26 cellular contexts compared by ENCODE assay signal in genomic region chr4:7705062-7705461, GRCh38.
DNase-seq lines count a peak whose midpoint lies in the region; ATAC-seq and TF ChIP-seq lines count a peak whose summit lies in the region.
"Had no signal": no experiment of that assay in that cellular context is flagged by ENCODE, and none has a peak within 500 bp of the region (broad histone marks: within the 10 kb centered on the region; RNA-seq: fewer than 3 reads in every experiment).

No MANE protein-coding gene starts in this region.

- no peak overlapping the region for H3K4me2 ChIP-seq in mesendoderm (ENCODE audit: low read length)
- H3K4me2 ChIP-seq in hepatocyte: no peak overlapping the region

- H2AK5ac ChIP-seq in mesendoderm (ENCODE audit: low read length): no peak overlapping the region

- CTCF ChIA-PET in activated CD4-positive, alpha-beta T cell treated with anti-CD3 and anti-CD28 coated beads for 36 hours (lab: Charles Lee): no interaction called here

- no peak overlapping the region for H3K4me3 Mint-ChIP-seq in activated CD4-positive, alpha-beta T cell treated with anti-CD3 and anti-CD28 coated beads for 36 hours
- H3K4me3 Mint-ChIP-seq: activated B cell treated with CpG ODN at 0.5 μM for 24 hours; activated naive CD4-positive, alpha-beta T cell treated with anti-CD3 and anti-CD28 coated beads, Interleukin-2, amount 50 U/mL, for 24 hours; activated T-cell treated with anti-CD3 and anti-CD28 coated beads, Interleukin-2, amount 50 U/mL, for 72 hours; CD4-positive, alpha-beta T cell; stimulated activated effector memory CD8-positive, alpha-beta T cell treated with anti-CD3 and anti-CD28 coated beads, Interleukin-12 subunit alpha, Interleukin-12 subunit beta, amount 100 ng/mL, for 72 hours; T-helper 2 cell treated with Interferon-gamma antibody and Interleukin-4, amounts not matched to agents 5 μg/mL and 100 μg/mL, for 36 hours had no signal

- H3K36me3 Mint-ChIP-seq in activated CD4-positive, alpha-beta T cell treated with anti-CD3 and anti-CD28 coated beads for 36 hours (ENCODE audit: low read depth): no peaks in the 10 kb centered on the region
- H3K36me3 Mint-ChIP-seq: activated naive CD4-positive, alpha-beta T cell treated with anti-CD3 and anti-CD28 coated beads, Interleukin-2, amount 50 U/mL, for 24 hours; stimulated activated effector memory CD8-positive, alpha-beta T cell treated with anti-CD3 and anti-CD28 coated beads, Interleukin-12 subunit alpha, Interleukin-12 subunit beta, amount 100 ng/mL, for 72 hours had no signal

- H3K27me3 ChIP-seq in mesendoderm (ENCODE audit: insufficient read depth, low read length, poor library complexity) (no peaks in the 10 kb centered on the region), hepatocyte (no peaks in the 10 kb centered on the region), stomach (peaks cover 0 to 20% (median 3%) of the 10 kb centered on the region in 3 donors)
- H3K27me3 ChIP-seq: colonic mucosa, neutrophil had no signal

- TF ChIP-seq POLR2A in NB4 (IDR thresholded peaks at IDR 0.05; ENCODE audit: extremely low read depth, insufficient read length) (no peak), stomach (IDR thresholded peaks at IDR 0.05) (no peak)

- TF ChIP-seq CTCF in NB4 (IDR thresholded peaks at IDR 0.05; ENCODE audit: low read depth, low read length): peak; percentile 7
- no peak for TF ChIP-seq CTCF in fibroblast of the aortic adventitia (IDR thresholded peaks at IDR 0.05; ENCODE audit: insufficient read depth, low read length)
- TF ChIP-seq CTCF in hepatocyte (IDR thresholded peaks at IDR 0.05; ENCODE audit: poor library complexity): no peak
- TF ChIP-seq CTCF in stomach (IDR thresholded peaks at IDR 0.05): no peak

- no peak overlapping the region for H3K4ac ChIP-seq in mesendoderm (ENCODE audit: low read depth, low read length)

- no peak overlapping the region for H3K27ac Mint-ChIP-seq in activated CD4-positive, alpha-beta T cell treated with anti-CD3 and anti-CD28 coated beads for 36 hours
- H3K27ac Mint-ChIP-seq: activated B cell treated with CpG ODN at 0.5 μM for 24 hours; activated naive CD4-positive, alpha-beta T cell treated with anti-CD3 and anti-CD28 coated beads, Interleukin-2, amount 50 U/mL, for 24 hours; activated T-cell treated with anti-CD3 and anti-CD28 coated beads, Interleukin-2, amount 50 U/mL, for 72 hours; CD4-positive, alpha-beta T cell; stimulated activated effector memory CD8-positive, alpha-beta T cell treated with anti-CD3 and anti-CD28 coated beads, Interleukin-12 subunit alpha, Interleukin-12 subunit beta, amount 100 ng/mL, for 72 hours; T-helper 2 cell treated with Interferon-gamma antibody and Interleukin-4, amounts not matched to agents 5 μg/mL and 100 μg/mL, for 36 hours had no signal

- no peak overlapping the region for H2AFZ ChIP-seq in hepatocyte

- no peaks in the 10 kb centered on the region for H3K9me3 Mint-ChIP-seq in activated CD4-positive, alpha-beta T cell treated with anti-CD3 and anti-CD28 coated beads for 36 hours (ENCODE audit: low read depth)
- H3K9me3 Mint-ChIP-seq: activated B cell treated with CpG ODN at 0.5 μM for 24 hours; activated naive CD4-positive, alpha-beta T cell treated with anti-CD3 and anti-CD28 coated beads, Interleukin-2, amount 50 U/mL, for 24 hours; activated T-cell treated with anti-CD3 and anti-CD28 coated beads, Interleukin-2, amount 50 U/mL, for 72 hours; CD4-positive, alpha-beta T cell; stimulated activated effector memory CD8-positive, alpha-beta T cell treated with anti-CD3 and anti-CD28 coated beads, Interleukin-12 subunit alpha, Interleukin-12 subunit beta, amount 100 ng/mL, for 72 hours; T-helper 2 cell treated with Interferon-gamma antibody and Interleukin-4, amounts not matched to agents 5 μg/mL and 100 μg/mL, for 36 hours had no signal

- TF ChIP-seq EP300 in stomach (IDR thresholded peaks at IDR 0.05): no peak

- no peak overlapping the region for H2BK5ac ChIP-seq in mesendoderm (ENCODE audit: low read length)

- H3K36me3 ChIP-seq in mesendoderm (ENCODE audit: control insufficient read depth, insufficient read depth, low read length) (no peaks in the 10 kb centered on the region), hepatocyte (replicated peaks; ENCODE audit: insufficient read depth, low read depth) (no peaks in the 10 kb centered on the region), stomach (no peaks in the 10 kb centered on the region)
- H3K36me3 ChIP-seq: colonic mucosa, thoracic aorta had no signal

- no peak overlapping the region for H3K27ac ChIP-seq in mesendoderm (ENCODE audit: low read depth, low read length)
- no peak overlapping the region for H3K27ac ChIP-seq in hepatocyte
- no peak overlapping the region for H3K27ac ChIP-seq in stomach
- H3K27ac ChIP-seq: colonic mucosa, neutrophil, SK-N-MC, thoracic aorta had no signal

- H3K4me1 ChIP-seq in mesendoderm (ENCODE audit: control insufficient read depth, low read depth, low read length) (no peaks in the 10 kb centered on the region), hepatocyte (ENCODE audit: insufficient read depth) (no peaks in the 10 kb centered on the region), stomach (no peaks in the 10 kb centered on the region)
- H3K4me1 ChIP-seq: colonic mucosa had no signal

- ATAC-seq in activated CD4-positive, alpha-beta T cell treated with anti-CD3 and anti-CD28 coated beads for 36 hours: no peak
- ATAC-seq: activated T-cell treated with anti-CD3 and anti-CD28 coated beads, Interleukin-2, amount 50 U/mL, for 72 hours; left lobe of liver; PC-3; stimulated activated effector memory CD8-positive, alpha-beta T cell treated with anti-CD3 and anti-CD28 coated beads, Interleukin-12 subunit alpha, Interleukin-12 subunit beta, amount 100 ng/mL, for 72 hours had no signal

- H4K20me1 ChIP-seq in hepatocyte (ENCODE audit: insufficient read depth, poor library complexity, severe bottlenecking): no peaks in the 10 kb centered on the region

- H3K9me2 ChIP-seq in hepatocyte (replicated peaks; ENCODE audit: insufficient read depth): no peaks in the 10 kb centered on the region

- POLR2A ChIA-PET in activated CD4-positive, alpha-beta T cell treated with anti-CD3 and anti-CD28 coated beads for 36 hours (lab: Charles Lee): no interaction called here

- WGBS in mesendoderm (ENCODE audit: extremely low coverage, insufficient coverage, low lambda C conversion rate): no CpG with 5 or more reads among the region's 8 CpGs
- 86% methylated on average over 8 of the region's 8 CpGs for WGBS in hepatocyte (ENCODE audit: low lambda C conversion rate, missing lambda C conversion rate)
- WGBS in stomach, 5 donors: 58 to 79% (median 69%) methylated on average over 6 to 8 of the region's 8 CpGs

- DNase-seq in ELR (ENCODE audit: low read depth) (peak; percentile 6), NB4 (ENCODE audit: low read depth) (peak; percentile 17), fibroblast of the aortic adventitia (ENCODE audit: low read depth) (peak; percentile 13), mesendoderm (peak; percentile 69), hepatocyte (ENCODE audit: low spot score) (no peak), stomach (no peak), T-helper 2 cell (no peak)
- DNase-seq in activated CD4-positive, alpha-beta T cell treated with anti-CD3 and anti-CD28 coated beads for 36 hours: no peak
- DNase-seq: activated B cell treated with CpG ODN at 0.5 μM for 24 hours; activated T-cell treated with anti-CD3 and anti-CD28 coated beads, Interleukin-2, amount 50 U/mL, for 72 hours; CD4-positive, alpha-beta T cell; colonic mucosa; DMS53; foreskin fibroblast; NCI-H1417; NCI-H2171; NCI-H774; PC-3; retina had no signal

- H3K79me1 ChIP-seq in mesendoderm (ENCODE audit: low read length): no peaks in the 10 kb centered on the region

- H3K9me3 ChIP-seq in hepatocyte (ENCODE audit: low read depth) (no peaks in the 10 kb centered on the region), stomach (no peaks in the 10 kb centered on the region)
- H3K9me3 ChIP-seq: colonic mucosa, neutrophil, thoracic aorta had no signal

- peak overlapping the region; percentile 34 for H3K56ac ChIP-seq in mesendoderm (ENCODE audit: low read length)

- no peak overlapping the region for H3K4me3 ChIP-seq in NB4 (ENCODE audit: low read depth, low read length)
- no peak overlapping the region for H3K4me3 ChIP-seq in fibroblast of the aortic adventitia (ENCODE audit: low read depth, low read length)
- no peak overlapping the region for H3K4me3 ChIP-seq in mesendoderm (ENCODE audit: low read length)
- no peak overlapping the region for H3K4me3 ChIP-seq in hepatocyte
- H3K4me3 ChIP-seq in stomach: no peak overlapping the region
- H3K4me3 ChIP-seq: colonic mucosa, SK-N-MC, thoracic aorta had no signal

- H3K9ac ChIP-seq in mesendoderm (ENCODE audit: low read length): no peak overlapping the region

- intact Hi-C loops in stomach (cut with DNase I; ENCODE audit: low total_unique reads): no loop called here
- intact Hi-C loops in activated CD4-positive, alpha-beta T cell treated with anti-CD3 and anti-CD28 coated beads for 36 hours (cut with DNase I, micrococcal nuclease): no loop called here

- H3K18ac ChIP-seq in mesendoderm (ENCODE audit: low read length): no peak overlapping the region

- peaks cover under 1% of the 10 kb centered on the region for H3K27me3 Mint-ChIP-seq in activated CD4-positive, alpha-beta T cell treated with anti-CD3 and anti-CD28 coated beads for 36 hours
- H3K27me3 Mint-ChIP-seq: activated B cell treated with CpG ODN at 0.5 μM for 24 hours; CD4-positive, alpha-beta T cell had no signal

- H4K8ac ChIP-seq in mesendoderm (ENCODE audit: low read depth, low read length): no peak overlapping the region

- no peak overlapping the region for H2BK120ac ChIP-seq in mesendoderm (ENCODE audit: low read depth, low read length)

- H3K79me2 ChIP-seq in mesendoderm (ENCODE audit: control insufficient read depth, insufficient read depth, low read length) (no peaks in the 10 kb centered on the region), hepatocyte (no peaks in the 10 kb centered on the region)

- H3K23ac ChIP-seq in mesendoderm (ENCODE audit: low read length): no peak overlapping the region

- H4K5ac ChIP-seq in mesendoderm (ENCODE audit: low read length): no peak overlapping the region

- no peak overlapping the region for H2BK15ac ChIP-seq in mesendoderm (replicated peaks; ENCODE audit: low read depth)

- no peaks in the 10 kb centered on the region for H3K4me1 Mint-ChIP-seq in activated CD4-positive, alpha-beta T cell treated with anti-CD3 and anti-CD28 coated beads for 36 hours
- H3K4me1 Mint-ChIP-seq: activated B cell treated with CpG ODN at 0.5 μM for 24 hours had no signal

Comparison
In these comparisons a context has a peak if more than half of its experiments do, and no peak if none do; other contexts are left out.
1. DNase-seq: peak in ELR (single experiment), NB4 (single experiment), fibroblast of the aortic adventitia (single experiment) and mesendoderm (single experiment); none in hepatocyte (single experiment), stomach (single experiment), T-helper 2 cell (0 of 5) and activated CD4-positive, alpha-beta T cell treated with anti-CD3 and anti-CD28 coated beads for 36 hours (single experiment).